ENCODE assay signal across 16 cellular contexts in genomic region chr1:51842255-51842654, GRCh38.
"Had no signal": no experiment of that assay in that cellular context is flagged by ENCODE, and none has a peak within 500 bp of the region (broad histone marks: within the 10 kb centered on the region; RNA-seq: fewer than 3 reads in every experiment).

No MANE protein-coding gene starts in this region.

- H3K9me3 ChIP-seq: heart left ventricle, prostate gland, thyroid gland had no signal

- DNase-seq: activated naive CD4-positive, alpha-beta T cell treated with anti-CD3 and anti-CD28 coated beads, Interleukin-2, amount 10 ng/mL, durations not matched to agents 7 days and 5 days; dermis blood vessel endothelial cell; effector memory CD8-positive, alpha-beta T cell; foreskin melanocyte; heart left ventricle; left colon; midbrain; right cardiac atrium; stimulated activated CD4-positive, alpha-beta T cell treated with anti-CD3 and anti-CD28 coated beads, Interleukin-15, amount 100 ng/mL, for 24 hours; stimulated activated CD4-positive, alpha-beta T cell treated with anti-CD3 and anti-CD28 coated beads, Interleukin-4, amount 100 ng/mL, for 1 hour; stimulated activated naive B cell treated with anti-CD40 and anti-IgM and Interleukin-4, amounts not matched to agents 10 μg/mL and 1 μg/mL and 100 μg/mL, for 72 hours; thyroid gland had no signal

- H3K27me3 ChIP-seq: heart left ventricle, thyroid gland had no signal

- H3K36me3 ChIP-seq: prostate gland had no signal

- H3K4me3 ChIP-seq: heart left ventricle, lung, prostate gland, skin epidermis, thyroid gland had no signal

- H3K4me1 ChIP-seq: heart left ventricle, thyroid gland had no signal

- ATAC-seq: activated CD4-positive, CD25-positive, alpha-beta regulatory T cell treated with anti-CD3 and anti-CD28 coated beads, Interleukin-2, amount 50 U/mL, for 24 hours; effector memory CD8-positive, alpha-beta T cell; heart left ventricle; left colon; right cardiac atrium; stimulated activated naive B cell treated with anti-CD40 and anti-IgM and Interleukin-4, amounts not matched to agents 10 μg/mL and 1 μg/mL and 100 μg/mL, for 72 hours had no signal
